ENCODE assay signal across 9 cellular contexts in genomic region chr2:120287183-120288015, GRCh38. TPM values are rescaled to one million over a fixed set of nuclear protein-coding genes. Genes with fewer than 3 reads are reported as not detected.
DNase-seq lines count a peak whose midpoint lies in the region; ATAC-seq and TF ChIP-seq lines count a peak whose summit lies in the region.
"Had no signal": no experiment of that assay in that cellular context is flagged by ENCODE, and none has a peak within 500 bp of the region (broad histone marks: within the 10 kb centered on the region; RNA-seq: fewer than 3 reads in every experiment).

No MANE protein-coding gene starts in this region.

- H3K9me3 Mint-ChIP-seq in T-helper 2 cell treated with Interferon-gamma antibody and Interleukin-4, amounts not matched to agents 5 μg/mL and 100 μg/mL, for 36 hours, result no peaks in the 10 kb centered on the region
- H3K9me3 Mint-ChIP-seq in type B pancreatic cell, result no peaks in the 10 kb centered on the region

- peak; percentile 97 for ATAC-seq in GM19023 (IDR thresholded peaks at IDR 0.05; ENCODE audit: unreplicated experiment)
- ATAC-seq in HG03060 (IDR thresholded peaks at IDR 0.05; ENCODE audit: low read depth, unreplicated experiment), result peak; percentile 97

- DNase-seq in AG09309 (ENCODE audit: low read depth) (peak; percentile 78), foreskin fibroblast (peak; percentile 93 to 95), type B pancreatic cell (ENCODE audit: extremely low spot score, unreplicated experiment) (no peak), NCI-H446 (lab: John Stamatoyannopoulos, UW) (no peak), substantia nigra (lab: John Stamatoyannopoulos, UW) (no peak)
- peak; percentile 48 for DNase-seq in T-helper 2 cell treated with Interferon-gamma antibody and Interleukin-4, amounts not matched to agents 5 μg/mL and 100 μg/mL, for 36 hours (ENCODE audit: low spot score)

- H3K4me1 Mint-ChIP-seq in T-helper 2 cell treated with Interferon-gamma antibody and Interleukin-4, amounts not matched to agents 5 μg/mL and 100 μg/mL, for 36 hours (ENCODE audit: low read depth), result peaks cover 72% of the 10 kb centered on the region
- peaks cover 31% of the 10 kb centered on the region for H3K4me1 Mint-ChIP-seq in type B pancreatic cell (ENCODE audit: unreplicated experiment)

- peak overlapping the region; percentile 83 for H3K27ac Mint-ChIP-seq in T-helper 2 cell treated with Interferon-gamma antibody and Interleukin-4, amounts not matched to agents 5 μg/mL and 100 μg/mL, for 36 hours
- peak overlapping the region; percentile 94 for H3K27ac Mint-ChIP-seq in type B pancreatic cell

- H3K4me3 ChIP-seq in AG09309 (ENCODE audit: control insufficient read depth, low read depth, low read length), result no peak overlapping the region
- no peak overlapping the region for H3K4me3 ChIP-seq in foreskin fibroblast (ENCODE audit: low read depth in 1 of 2, low read length in 2 of 2)
- H3K4me3 ChIP-seq: thoracic aorta had no signal

- H3K27ac ChIP-seq in substantia nigra (ENCODE audit: low read depth, low read length, poor library complexity, severe bottlenecking), result no peak overlapping the region
- H3K27ac ChIP-seq: thoracic aorta had no signal

- H3K27me3 Mint-ChIP-seq in T-helper 2 cell treated with Interferon-gamma antibody and Interleukin-4, amounts not matched to agents 5 μg/mL and 100 μg/mL, for 36 hours (ENCODE audit: low read depth), result no peaks in the 10 kb centered on the region
- no peaks in the 10 kb centered on the region for H3K27me3 Mint-ChIP-seq in type B pancreatic cell

- no peak for TF ChIP-seq CTCF in AG09309 (IDR thresholded peaks at IDR 0.05; ENCODE audit: control insufficient read depth, insufficient read depth, low read depth, low read length, missing control alignments)
- no peak for TF ChIP-seq CTCF in foreskin fibroblast (IDR thresholded peaks at IDR 0.05; ENCODE audit: low read depth, low read length)
- TF ChIP-seq CTCF in type B pancreatic cell (conservative IDR thresholded peaks at IDR 0.05), result no peak

- H3K36me3 Mint-ChIP-seq in T-helper 2 cell treated with Interferon-gamma antibody and Interleukin-4, amounts not matched to agents 5 μg/mL and 100 μg/mL, for 36 hours (ENCODE audit: low read depth), result peaks cover 60% of the 10 kb centered on the region
- peaks cover 26% of the 10 kb centered on the region for H3K36me3 Mint-ChIP-seq in type B pancreatic cell

- H3K4me3 Mint-ChIP-seq in T-helper 2 cell treated with Interferon-gamma antibody and Interleukin-4, amounts not matched to agents 5 μg/mL and 100 μg/mL, for 36 hours, result peak overlapping the region; percentile 65
- peak overlapping the region; percentile 67 for H3K4me3 Mint-ChIP-seq in type B pancreatic cell

RNA-seq across cellular contexts. Expression of gene RALB, which starts 34.7 kb away (rescaled TPM):
- total RNA-seq in type B pancreatic cell (ENCODE audit: low replicate concordance), result 40.4 and 48.1 TPM in 2 replicates

RNA-seq across cellular contexts. Expression of gene INHBB, which starts 58.5 kb away (rescaled TPM):
- 4.9 and 7.5 TPM in 2 replicates for total RNA-seq in type B pancreatic cell (ENCODE audit: low replicate concordance)

Comparison
In these comparisons a context has a peak if more than half of its experiments do, and no peak if none do; other contexts are left out.
1. DNase-seq: peak in AG09309 (single experiment), T-helper 2 cell treated with Interferon-gamma antibody and Interleukin-4, amounts not matched to agents 5 μg/mL and 100 μg/mL, for 36 hours (single experiment) and foreskin fibroblast (2 of 2); none in type B pancreatic cell (single experiment), NCI-H446 (0 of 2) and substantia nigra (0 of 49).